Comparison of ENCODE assay signal across 8 cellular contexts in genomic region chr22:19524170-19525115, GRCh38. TPM values are rescaled to one million over a fixed set of nuclear protein-coding genes. Genes with fewer than 3 reads are reported as not detected.
DNase-seq lines count a peak whose midpoint lies in the region; ATAC-seq, FAIRE-seq and TF ChIP-seq lines count a peak whose summit lies in the region.

Gene CLDN5, minus strand, starts transcription at chr22:19524410. Its CDS starts 155 bp downstream, at chr22:19524255.

- H3K27ac ChIP-seq in HUES6 (ENCODE audit: low read depth, low read length) = no peak within 1 kb of the TSS
- peak within 1 kb of the TSS; percentile 67 to 88 for H3K27ac ChIP-seq in kidney (ENCODE audit: low read depth in 2 of 2, low read length in 2 of 2)

- H3K36me3 ChIP-seq in HUES6 (ENCODE audit: control insufficient read depth, insufficient read depth, low read length) = peaks cover 6% of the 10 kb centered on the region; the same call in 1 of the 2 replicates
- no peaks in the 10 kb centered on the region for H3K36me3 ChIP-seq in kidney (ENCODE audit: control insufficient read depth in 1 of 2, insufficient read depth in 2 of 2, low read length in 2 of 2)

- peaks cover 30% of the 10 kb centered on the region for H3K4me1 Mint-ChIP-seq in brain
- H3K4me1 Mint-ChIP-seq in stimulated activated naive CD8-positive, alpha-beta T cell treated with anti-CD3 and anti-CD28 coated beads, Interleukin-15, amount 100 ng/mL, for 72 hours = peaks cover 26% of the 10 kb centered on the region

- ATAC-seq in stimulated activated naive CD8-positive, alpha-beta T cell treated with anti-CD3 and anti-CD28 coated beads, Interleukin-15, amount 100 ng/mL, for 72 hours = peak; percentile 40
- no peak for ATAC-seq in GM18498 (IDR thresholded peaks at IDR 0.05; ENCODE audit: unreplicated experiment)
- ATAC-seq in HG02840 (IDR thresholded peaks at IDR 0.05; ENCODE audit: low FRiP score, unreplicated experiment) = no peak

- TF ChIP-seq CTCF in AG09309 (IDR thresholded peaks at IDR 0.05; ENCODE audit: control insufficient read depth, insufficient read depth, low read depth, low read length, missing control alignments) (no peak), brain (conservative IDR thresholded peaks at IDR 0.05) (no peak), kidney (IDR thresholded peaks at IDR 0.05; ENCODE audit: borderline replicate concordance, extremely low read depth, insufficient read depth) (no peak)

- intact Hi-C loops in kidney (cut with DNase I) = no loop called here

- H3K4me3 Mint-ChIP-seq in brain = peak within 1 kb of the TSS; percentile 80 to 86 (median 82)
- H3K4me3 Mint-ChIP-seq in stimulated activated naive CD8-positive, alpha-beta T cell treated with anti-CD3 and anti-CD28 coated beads, Interleukin-15, amount 100 ng/mL, for 72 hours = peak within 1 kb of the TSS; percentile 61 to 80

- DNase-seq in AG09309 (ENCODE audit: low read depth) = no peak
- no peak for DNase-seq in kidney
- DNase-seq in stimulated activated naive CD8-positive, alpha-beta T cell treated with anti-CD3 and anti-CD28 coated beads, Interleukin-15, amount 100 ng/mL, for 72 hours = peak in 1 of 2 donors; percentile 30
- DNase-seq in NCI-H187 treated with DMSO at 0.1 percent for 48 hours (lab: John Stamatoyannopoulos, UW) = no peak

- H3K4me1 ChIP-seq in HUES6 (ENCODE audit: control insufficient read depth, insufficient read depth, low read length) = peaks cover 17% of the 10 kb centered on the region
- H3K4me1 ChIP-seq in kidney (ENCODE audit: control insufficient read depth in 1 of 2, insufficient read depth in 1 of 2, low read depth in 1 of 2, low read length in 2 of 2) = peaks cover 0 to 8% of the 10 kb centered on the region in 2 donors

- H3K36me3 Mint-ChIP-seq in brain = no peaks in the 10 kb centered on the region

- FAIRE-seq in kidney (lab: Jason Lieb, UNC) = no peak

- H3K9me3 ChIP-seq in HUES6 (ENCODE audit: control insufficient read depth, insufficient read depth, low read depth, low read length) (no peaks in the 10 kb centered on the region), kidney (ENCODE audit: control insufficient read depth in 1 of 2, low read length in 2 of 2) (no peaks in the 10 kb centered on the region)

- H3K4me3 ChIP-seq in AG09309 (ENCODE audit: control insufficient read depth, low read depth, low read length) (peak within 1 kb of the TSS; percentile 40), HUES6 (ENCODE audit: low read depth, low read length) (peak within 1 kb of the TSS; percentile 78), kidney (ENCODE audit: low read length in 2 of 2) (peak within 1 kb of the TSS; percentile 42)

- peak within 1 kb of the TSS in 3 of 5 experiments; percentile 49 to 72 (median 50) for H3K27ac Mint-ChIP-seq in brain
- peak within 1 kb of the TSS in 1 of 2 donors; percentile 30 for H3K27ac Mint-ChIP-seq in stimulated activated naive CD8-positive, alpha-beta T cell treated with anti-CD3 and anti-CD28 coated beads, Interleukin-15, amount 100 ng/mL, for 72 hours

- no peaks in the 10 kb centered on the region for H3K9me3 Mint-ChIP-seq in brain
- no peaks in the 10 kb centered on the region for H3K9me3 Mint-ChIP-seq in stimulated activated naive CD8-positive, alpha-beta T cell treated with anti-CD3 and anti-CD28 coated beads, Interleukin-15, amount 100 ng/mL, for 72 hours

- peaks cover 40% of the 10 kb centered on the region for H3K27me3 Mint-ChIP-seq in brain
- peaks cover 51% of the 10 kb centered on the region for H3K27me3 Mint-ChIP-seq in stimulated activated naive CD8-positive, alpha-beta T cell treated with anti-CD3 and anti-CD28 coated beads, Interleukin-15, amount 100 ng/mL, for 72 hours

- H3K9ac ChIP-seq in HUES6 (ENCODE audit: low read length) = peak within 1 kb of the TSS; percentile 2
- H3K9ac ChIP-seq in kidney (ENCODE audit: low read length in 2 of 2) = peak within 1 kb of the TSS in 1 of 2 donors; percentile 7

- H3K27me3 ChIP-seq in HUES6 (ENCODE audit: control insufficient read depth, insufficient read depth, low read length) = peaks cover 60% of the 10 kb centered on the region

RNA-seq across cellular contexts. Expression of gene CLDN5, which starts in this region (rescaled TPM):
- 123 TPM for polyA plus RNA-seq in brain (ENCODE audit: insufficient read depth, low read depth, low replicate concordance)
- 48.4 TPM for total RNA-seq in kidney
- polyA plus RNA-seq in kidney (ENCODE audit: insufficient read depth, low read depth, low replicate concordance) = 47.8 TPM
